9 cellular contexts compared by ENCODE assay signal in the genomic region with DNA sequence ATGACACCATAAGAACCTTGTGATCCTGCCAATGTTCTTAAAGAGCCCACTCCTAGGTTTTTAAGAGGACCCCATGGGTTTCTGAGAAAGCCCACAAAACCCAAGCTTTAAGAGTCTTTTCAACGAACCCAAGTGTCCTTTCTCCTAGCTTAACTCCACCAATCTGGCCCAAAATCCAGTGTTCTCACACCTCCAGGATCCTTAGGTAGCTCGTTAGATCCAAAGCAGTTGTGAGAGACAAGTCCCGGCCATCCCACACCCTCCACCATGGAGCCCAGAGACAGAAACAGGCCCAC. TPM values are rescaled to one million over a fixed set of nuclear protein-coding genes. Genes with fewer than 3 reads are reported as not detected.
DNase-seq lines count a peak whose midpoint lies in the region; TF ChIP-seq lines count a peak whose summit lies in the region.
"Had no signal": no experiment of that assay in that cellular context is flagged by ENCODE, and none has a peak within 500 bp of the region (broad histone marks: within the 10 kb centered on the region; RNA-seq: fewer than 3 reads in every experiment).

No MANE protein-coding gene starts in this region.

- H3K27ac ChIP-seq in GM23248 (0 out of 2 replicates have a peak overlapping the region, but pooled peaks have one; percentile 77), SU-DHL-6 (ENCODE audit: low read depth, low read length) (peak overlapping the region; percentile 90), skin epidermis (peak overlapping the region in 20 of 21 experiments; percentile 88 to 99 (median 97))

- H2AFZ ChIP-seq in GM23248 (no peak overlapping the region), SU-DHL-6 (ENCODE audit: low read depth, low read length, severe bottlenecking) (no peak overlapping the region)

- H3K36me3 ChIP-seq in GM23248 (ENCODE audit: low read depth) (peaks cover under 1% of the 10 kb centered on the region; the same call in 1 of the 2 replicates), SU-DHL-6 (ENCODE audit: low read length) (no peaks in the 10 kb centered on the region)

- H3K9me2 ChIP-seq in GM23248 (ENCODE audit: insufficient read depth) (no peaks in the 10 kb centered on the region), SU-DHL-6 (replicated peaks; ENCODE audit: insufficient read depth, low read length) (no peaks in the 10 kb centered on the region)

- H3K9me3 ChIP-seq in GM23248 (ENCODE audit: low read depth) (no peaks in the 10 kb centered on the region), SU-DHL-6 (ENCODE audit: insufficient read depth, low read length) (no peaks in the 10 kb centered on the region)

- 72 to 75% methylated on average over 3 of the region's 3 CpGs for WGBS in GM23248 (ENCODE audit: low coverage in 1 of 2, low lambda C conversion rate in 2 of 2, missing lambda C conversion rate in 2 of 2), 2 experiments

- peaks cover 3% of the 10 kb centered on the region; the same call in 1 of the 2 replicates for H3K4me1 ChIP-seq in GM23248 (ENCODE audit: insufficient read depth)

- in situ Hi-C loops in GM23248 (cut with MboI): no loop called here
- in situ Hi-C loops in GM13976 (cut with MboI; ENCODE audit: low sequenced_read_pairs, unreplicated experiment): no loop called here

- no peaks in the 10 kb centered on the region for H4K20me1 ChIP-seq in GM23248 (ENCODE audit: insufficient read depth)
- H4K20me1 ChIP-seq in SU-DHL-6 (ENCODE audit: low read depth, low read length): no peaks in the 10 kb centered on the region

- H3K27me3 ChIP-seq in GM23248 (replicated peaks; ENCODE audit: insufficient read depth) (no peaks in the 10 kb centered on the region), SU-DHL-6 (ENCODE audit: low read length) (no peaks in the 10 kb centered on the region)

- TF ChIP-seq CTCF in SU-DHL-6 (IDR thresholded peaks at IDR 0.05; ENCODE audit: insufficient read depth, low read length, poor library complexity, severe bottlenecking) (no peak), fibroblast of pulmonary artery (IDR thresholded peaks at IDR 0.05; ENCODE audit: low read length, missing control alignments) (no peak), GM13976 (IDR thresholded peaks at IDR 0.05; ENCODE audit: borderline replicate concordance, control extremely low read depth, extremely low read depth, insufficient read depth, missing control alignments) (no peak)

- peak overlapping the region; percentile 90 for H3K4me3 ChIP-seq in GM23248
- H3K4me3 ChIP-seq in SU-DHL-6 (ENCODE audit: insufficient read depth, low read length, poor library complexity, severe bottlenecking): peak overlapping the region; percentile 66
- H3K4me3 ChIP-seq in fibroblast of pulmonary artery (replicated peaks; ENCODE audit: low read depth, low read length): peak overlapping the region; percentile 75
- H3K4me3 ChIP-seq in skin epidermis: peak overlapping the region; percentile 62 to 99 (median 91)

- H3K79me2 ChIP-seq in GM23248 (ENCODE audit: insufficient read depth) (peaks cover 23% of the 10 kb centered on the region), SU-DHL-6 (ENCODE audit: insufficient read depth, low read length) (peaks cover 31% of the 10 kb centered on the region)

- DNase-seq in GM23248 (no peak), fibroblast of pulmonary artery (ENCODE audit: low read depth) (no peak), HT-29 (ENCODE audit: low spot score) (no peak), NCI-H2107 (lab: John Stamatoyannopoulos, UW) (no peak), GM13976 (ENCODE audit: low spot score) (no peak), NCI-H345 (lab: John Stamatoyannopoulos, UW) (no peak)
- DNase-seq: NCI-H1105 had no signal

- peak overlapping the region; percentile 88 for H3K4me2 ChIP-seq in GM23248 (ENCODE audit: unreplicated experiment)
- H3K4me2 ChIP-seq in SU-DHL-6 (ENCODE audit: low read depth, low read length, poor library complexity, severe bottlenecking): peak overlapping the region; percentile 97

- H3K9ac ChIP-seq in GM23248 (peak overlapping the region; percentile 90; the same call in 1 of the 2 replicates), SU-DHL-6 (ENCODE audit: low read length) (peak overlapping the region; percentile 86)

- 0 out of 2 replicates have a peak, but pooled peaks cover 6% of the 10 kb centered on the region for H3F3A ChIP-seq in GM23248 (ENCODE audit: insufficient read depth)
- H3F3A ChIP-seq in SU-DHL-6 (ENCODE audit: insufficient read depth): peaks cover 24% of the 10 kb centered on the region

RNA-seq across cellular contexts. Expression of a gene that starts 1.7 kb away (rescaled TPM):
- 3.9 and 17.5 TPM in 2 replicates for total RNA-seq in GM23248 (2014; rRNA removed; shearing (Covaris generic))
- polyA plus RNA-seq in GM23248 (2016; fragmentation: Nextera tagmentation; extraction: Ambion mirVana): 4.0 and 6.1 TPM in 2 replicates
- 33.9 and 36.5 TPM in 2 replicates for total RNA-seq in HT-29 (2014; rRNA removed; shearing (Covaris generic))

RNA-seq across cellular contexts. Expression of a gene that starts 13.6 kb away (rescaled TPM):
- 3.7 and 7.5 TPM in 2 replicates for total RNA-seq in GM23248 (2014; rRNA removed; shearing (Covaris generic))
- 16.7 and 21.0 TPM in 2 replicates for polyA plus RNA-seq in GM23248 (2016; fragmentation: Nextera tagmentation; extraction: Ambion mirVana)
- total RNA-seq in HT-29 (2014; rRNA removed; shearing (Covaris generic)): 15.5 and 16.5 TPM in 2 replicates

RNA-seq across cellular contexts. Expression of a gene that starts 18.6 kb away (rescaled TPM):
- total RNA-seq in GM23248 (2014; rRNA removed; shearing (Covaris generic)): 120 and 141 TPM in 2 replicates
- 91.9 and 93.1 TPM in 2 replicates for polyA plus RNA-seq in GM23248 (2016; fragmentation: Nextera tagmentation; extraction: Ambion mirVana)
- 226 TPM in 2 replicates for total RNA-seq in HT-29 (2014; rRNA removed; shearing (Covaris generic))

RNA-seq across cellular contexts. Expression of a gene that starts 22.0 kb away (rescaled TPM):
- 3.9 and 4.3 TPM in 2 replicates for total RNA-seq in GM23248 (2014; rRNA removed; shearing (Covaris generic))
- polyA plus RNA-seq in GM23248 (2016; fragmentation: Nextera tagmentation; extraction: Ambion mirVana): 3.2 and 3.3 TPM in 2 replicates
- 4.2 and 5.1 TPM in 2 replicates for total RNA-seq in HT-29 (2014; rRNA removed; shearing (Covaris generic))

RNA-seq across cellular contexts. Expression of a gene that starts 22.9 kb away (rescaled TPM):
- total RNA-seq in GM23248 (2014; rRNA removed; shearing (Covaris generic)): 4.3 and 11.1 TPM in 2 replicates
- polyA plus RNA-seq in GM23248 (2016; fragmentation: Nextera tagmentation; extraction: Ambion mirVana): 3.6 and 4.4 TPM in 2 replicates
- 23.2 and 24.7 TPM in 2 replicates for total RNA-seq in HT-29 (2014; rRNA removed; shearing (Covaris generic))
